ENCODE assay signal across 22 cellular contexts in genomic region chr2:187956906-187957534, GRCh38.
DNase-seq lines count a peak whose midpoint lies in the region; ATAC-seq, FAIRE-seq and TF ChIP-seq lines count a peak whose summit lies in the region.
"Had no signal": no experiment of that assay in that cellular context is flagged by ENCODE, and none has a peak within 500 bp of the region (broad histone marks: within the 10 kb centered on the region; RNA-seq: fewer than 3 reads in every experiment).

No MANE protein-coding gene starts in this region.

- H2AFZ ChIP-seq in K562 (ENCODE audit: low read depth, low read length), result no peak overlapping the region
- H2AFZ ChIP-seq: PC-9 had no signal

- H3K9ac ChIP-seq in K562 (ENCODE audit: insufficient read depth in 1 of 2, low read depth in 2 of 2, low read length in 2 of 2), result no peak overlapping the region

- 0% methylated on average over 2 of the region's 2 CpGs for WGBS in K562 (ENCODE audit: insufficient coverage, low coverage, missing lambda C conversion rate)
- 68 to 80% (median 70%) methylated on average over 2 of the region's 2 CpGs for WGBS in ovary, 3 donors

- peak; percentile 38 for DNase-seq in EH (ENCODE audit: low read depth)
- no peak for DNase-seq in K562 (ENCODE audit: extremely low read depth in 1 of 4, low spot score in 3 of 4)
- DNase-seq in kidney tubule cell (ENCODE audit: low spot score), result peak; percentile 65
- DNase-seq in sciatic nerve (ENCODE audit: low spot score), result no peak
- no peak for DNase-seq in uterus
- no peak for DNase-seq in activated T-helper 2 cell treated with anti-CD3 and anti-CD28 coated beads, Interferon-gamma antibody, Interleukin-2, Interleukin-4, amounts not matched to agents 10 μg/mL and 5 μg/mL and 100 μg/mL, durations not matched to agents 14 hours and 24 hours and 36 hours (ENCODE audit: low spot score)
- DNase-seq in stimulated activated CD4-positive, alpha-beta T cell treated with anti-CD3 and anti-CD28 coated beads, Interleukin-12 subunit alpha, Interleukin-12 subunit beta, amount 100 ng/mL, for 4 hours, result no peak
- no peak for DNase-seq in ovary
- DNase-seq: Calu3; CD4-positive, alpha-beta T cell; DMS79 treated with DMSO at 0.1 percent for 48 hours; GDM1; KG1; NCI-H1092; NCI-H226; NCI-H748 treated with DMSO at 0.1 percent for 48 hours; PC-9 had no signal

- H3K27me3 Mint-ChIP-seq in activated T-helper 2 cell treated with anti-CD3 and anti-CD28 coated beads, Interferon-gamma antibody, Interleukin-2, Interleukin-4, amounts not matched to agents 10 μg/mL and 5 μg/mL and 100 μg/mL, durations not matched to agents 14 hours and 24 hours and 36 hours (ENCODE audit: low read depth), result no peaks in the 10 kb centered on the region
- H3K27me3 Mint-ChIP-seq: B cell; CD4-positive, alpha-beta T cell had no signal

- in situ Hi-C loops in K562 (cut with MboI), result no loop called here

- CTCF ChIA-PET in K562 (lab: Yijun Ruan, JAX; ENCODE audit: low intra/inter-chr PET ratio), result interaction anchor here (0.6 kb wide), 1 partner anchor 53 kb away, joined by 3 read pairs; no protein-coding TSS in a partner anchor

- TF ChIP-seq EP300 in K562 (IDR thresholded peaks at IDR 0.05; ENCODE audit: low read length) (no peak), ovary (IDR thresholded peaks at IDR 0.05) (no peak)

- peaks cover 6% of the 10 kb centered on the region for H3K9me3 Mint-ChIP-seq in activated T-helper 2 cell treated with anti-CD3 and anti-CD28 coated beads, Interferon-gamma antibody, Interleukin-2, Interleukin-4, amounts not matched to agents 10 μg/mL and 5 μg/mL and 100 μg/mL, durations not matched to agents 14 hours and 24 hours and 36 hours

- POLR2A ChIA-PET in K562 (lab: Yijun Ruan, JAX), result no interaction called here

- H3K4me1 ChIP-seq in K562 (replicated peaks in 1 of 2; ENCODE audit: control insufficient read depth in 2 of 2, insufficient read depth in 2 of 2, low read length in 2 of 2) (no peaks in the 10 kb centered on the region), uterus (no peaks in the 10 kb centered on the region), ovary (ENCODE audit: insufficient read depth) (no peaks in the 10 kb centered on the region)

- no peak for TF ChIP-seq RAD21 in K562 (CRISPR knock-in tag; conservative IDR thresholded peaks at IDR 0.05 in 1 of 2, IDR thresholded peaks at IDR 0.05 in 1 of 2)

- TF ChIP-seq CTCF in K562 (IDR thresholded peaks at IDR 0.05 in 2 of 3, conservative IDR thresholded peaks at IDR 0.05 in 1 of 3; ENCODE audit: insufficient read depth in 2 of 3, low read depth in 1 of 3, low read length in 3 of 3), result no peak
- TF ChIP-seq CTCF in uterus (IDR thresholded peaks at IDR 0.05), result no peak
- TF ChIP-seq CTCF in ovary (IDR thresholded peaks at IDR 0.05), result no peak

- H4K20me1 ChIP-seq in K562 (replicated peaks; ENCODE audit: control insufficient read depth, insufficient read depth, low read length), result no peaks in the 10 kb centered on the region

- no peaks in the 10 kb centered on the region for H3K27me3 ChIP-seq in K562 (ENCODE audit: control insufficient read depth in 2 of 2, insufficient read depth in 2 of 2, low read length in 2 of 2)
- no peaks in the 10 kb centered on the region for H3K27me3 ChIP-seq in uterus
- no peaks in the 10 kb centered on the region for H3K27me3 ChIP-seq in ovary

- H3K27ac ChIP-seq in K562 (ENCODE audit: extremely low read depth, low read depth, low read length) (no peak overlapping the region), uterus (no peak overlapping the region), ovary (no peak overlapping the region)
- H3K27ac ChIP-seq: HL-60, PC-9 had no signal

- FAIRE-seq in K562 (lab: Jason Lieb, UNC), result no peak
- FAIRE-seq: GM12892, GM19239 had no signal

- H3K9me3 ChIP-seq in K562 (replicated peaks; ENCODE audit: control insufficient read depth, insufficient read depth, low read depth, low read length) (no peaks in the 10 kb centered on the region), uterus (no peaks in the 10 kb centered on the region), ovary (no peaks in the 10 kb centered on the region)

- H3K9me1 ChIP-seq in K562 (ENCODE audit: control insufficient read depth, insufficient read depth, low read length), result no peaks in the 10 kb centered on the region

- no peaks in the 10 kb centered on the region for H3K79me2 ChIP-seq in K562 (ENCODE audit: control insufficient read depth, insufficient read depth, low read length)

- H3K4me3 ChIP-seq in K562, result no peak overlapping the region
- H3K4me3 ChIP-seq in uterus, result no peak overlapping the region
- H3K4me3 ChIP-seq in ovary, result no peak overlapping the region
- H3K4me3 ChIP-seq: PC-9 had no signal

- H3K4me3 Mint-ChIP-seq in activated T-helper 2 cell treated with anti-CD3 and anti-CD28 coated beads, Interferon-gamma antibody, Interleukin-2, Interleukin-4, amounts not matched to agents 10 μg/mL and 5 μg/mL and 100 μg/mL, durations not matched to agents 14 hours and 24 hours and 36 hours (ENCODE audit: low read depth), result no peak overlapping the region
- H3K4me3 Mint-ChIP-seq: B cell; CD4-positive, alpha-beta T cell had no signal

- no peak overlapping the region for H3K27ac Mint-ChIP-seq in activated T-helper 2 cell treated with anti-CD3 and anti-CD28 coated beads, Interferon-gamma antibody, Interleukin-2, Interleukin-4, amounts not matched to agents 10 μg/mL and 5 μg/mL and 100 μg/mL, durations not matched to agents 14 hours and 24 hours and 36 hours
- H3K27ac Mint-ChIP-seq: B cell; CD4-positive, alpha-beta T cell had no signal

- intact Hi-C loops in K562 (cut with micrococcal nuclease) (no loop called here), sciatic nerve (cut with DNase I) (no loop called here), uterus (cut with DNase I; ENCODE audit: low total_unique reads) (no loop called here), ovary (cut with DNase I) (no loop called here)
- intact Hi-C loops in activated T-helper 2 cell treated with anti-CD3 and anti-CD28 coated beads, Interferon-gamma antibody, Interleukin-2, Interleukin-4, amounts not matched to agents 10 μg/mL and 5 μg/mL and 100 μg/mL, durations not matched to agents 14 hours and 24 hours and 36 hours (cut with micrococcal nuclease), result no loop called here

- no peak overlapping the region for H3K4me2 ChIP-seq in K562 (ENCODE audit: insufficient read depth, low read length)
- H3K4me2 ChIP-seq: PC-9 had no signal

- H3K36me3 ChIP-seq in K562 (ENCODE audit: control insufficient read depth, insufficient read depth, low read length) (no peaks in the 10 kb centered on the region), uterus (no peaks in the 10 kb centered on the region), ovary (no peaks in the 10 kb centered on the region)

- no peak for TF ChIP-seq POLR2A in K562 (conservative IDR thresholded peaks at IDR 0.05)
- TF ChIP-seq POLR2A in uterus (IDR thresholded peaks at IDR 0.05), result no peak
- no peak for TF ChIP-seq POLR2A in ovary (IDR thresholded peaks at IDR 0.05)

- no peaks in the 10 kb centered on the region for H3K36me3 Mint-ChIP-seq in activated T-helper 2 cell treated with anti-CD3 and anti-CD28 coated beads, Interferon-gamma antibody, Interleukin-2, Interleukin-4, amounts not matched to agents 10 μg/mL and 5 μg/mL and 100 μg/mL, durations not matched to agents 14 hours and 24 hours and 36 hours (ENCODE audit: low read depth)

- peaks cover 5% of the 10 kb centered on the region for H3K4me1 Mint-ChIP-seq in activated T-helper 2 cell treated with anti-CD3 and anti-CD28 coated beads, Interferon-gamma antibody, Interleukin-2, Interleukin-4, amounts not matched to agents 10 μg/mL and 5 μg/mL and 100 μg/mL, durations not matched to agents 14 hours and 24 hours and 36 hours (ENCODE audit: low read depth)
- H3K4me1 Mint-ChIP-seq: B cell had no signal

- BruUV-seq in K562 (replicated peaks; lab: Mats Ljungman, UMichigan), result no TSS peak

- ATAC-seq in K562, result no peak
- peak; percentile 70 for ATAC-seq in sciatic nerve
- ATAC-seq: Right ventricle myocardium inferior had no signal

TF ChIP-seq in K562, 482 proteins besides CTCF, POLR2A, EP300 and RAD21 (continues in another document):
- TF ChIP-seq NKRF (IDR thresholded peaks at IDR 0.05; ENCODE audit: borderline replicate concordance), result no peak
- no peak for TF ChIP-seq ZNF584 (CRISPR knock-in tag; IDR thresholded peaks at IDR 0.05; ENCODE audit: low read depth)
- peak; percentile 18; the same call in 1 of the 2 replicates for TF ChIP-seq C11orf30 (IDR thresholded peaks at IDR 0.05; ENCODE audit: low read depth)
- TF ChIP-seq KLF13 (tag; IDR thresholded peaks at IDR 0.05; ENCODE audit: borderline replicate concordance, low read depth), result no peak
- TF ChIP-seq THRB (CRISPR knock-in tag; conservative IDR thresholded peaks at IDR 0.05), result no peak
- no peak for TF ChIP-seq ZNF311 (CRISPR knock-in tag; IDR thresholded peaks at IDR 0.05)
- no peak for TF ChIP-seq BHLHE40 (IDR thresholded peaks at IDR 0.05; ENCODE audit: low read length)
- TF ChIP-seq HDAC6 (IDR thresholded peaks at IDR 0.05; ENCODE audit: low read depth, low read length), result no peak
- TF ChIP-seq SAFB2 (IDR thresholded peaks at IDR 0.05; ENCODE audit: borderline replicate concordance, low read depth, low read length, severe bottlenecking), result no peak
- TF ChIP-seq ILK (tag; IDR thresholded peaks at IDR 0.05; ENCODE audit: borderline replicate concordance, low read depth), result no peak

Comparison
In these comparisons a context has a peak if more than half of its experiments do, and no peak if none do; other contexts are left out.
1. DNase-seq: peak in EH (single experiment) and kidney tubule cell (single experiment); none in K562 (0 of 4), sciatic nerve (single experiment), uterus (0 of 2), activated T-helper 2 cell treated with anti-CD3 and anti-CD28 coated beads, Interferon-gamma antibody, Interleukin-2, Interleukin-4, amounts not matched to agents 10 μg/mL and 5 μg/mL and 100 μg/mL, durations not matched to agents 14 hours and 24 hours and 36 hours (single experiment), stimulated activated CD4-positive, alpha-beta T cell treated with anti-CD3 and anti-CD28 coated beads, Interleukin-12 subunit alpha, Interleukin-12 subunit beta, amount 100 ng/mL, for 4 hours (single experiment) and ovary (0 of 5).